ENCODE assay signal across 21 cellular contexts in the genomic region with DNA sequence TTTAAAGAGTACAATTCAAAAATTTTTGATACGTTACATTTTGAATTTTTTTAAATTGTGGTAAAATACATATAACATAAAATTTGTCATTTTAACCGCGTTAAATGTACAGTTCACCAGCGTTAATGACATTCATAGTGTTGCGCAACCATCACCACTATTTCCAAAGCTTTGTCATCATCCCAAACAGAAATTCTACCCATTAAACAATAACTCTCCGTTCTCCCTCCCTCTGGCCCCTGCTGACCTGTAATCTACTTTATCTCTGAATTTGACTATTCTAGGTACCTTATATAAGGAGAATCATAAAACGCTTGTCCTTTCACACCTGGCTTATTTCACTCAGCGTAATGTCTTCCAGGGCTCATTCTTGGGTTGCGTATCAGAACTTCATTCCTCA.
A peak's percentile ranks its signal among the peaks of the same experiment; 100 is the strongest.
DNase-seq lines count a peak whose midpoint lies in the region; ATAC-seq, FAIRE-seq and TF ChIP-seq lines count a peak whose summit lies in the region.
"Had no signal": no experiment of that assay in that cellular context is flagged by ENCODE, and none has a peak within 500 bp of the region (broad histone marks: within the 10 kb centered on the region; RNA-seq: fewer than 3 reads in every experiment).

No MANE protein-coding gene starts in this region.

- H2AFZ ChIP-seq in K562 (ENCODE audit: low read depth, low read length) = no peak overlapping the region

- no peak overlapping the region for H3K4me3 Mint-ChIP-seq in activated naive CD8-positive, alpha-beta T cell
- no peak overlapping the region for H3K4me3 Mint-ChIP-seq in activated naive CD8-positive, alpha-beta T cell treated with anti-CD3 and anti-CD28 coated beads, Interleukin-2, amount 50 U/mL, for 24 hours
- no peak overlapping the region for H3K4me3 Mint-ChIP-seq in CD8-positive, alpha-beta T cell
- H3K4me3 Mint-ChIP-seq: B cell; CD4-positive, alpha-beta memory T cell; HFFc6 had no signal

- no peaks in the 10 kb centered on the region for H3K9me1 ChIP-seq in K562 (ENCODE audit: control insufficient read depth, insufficient read depth, low read length)

- no peaks in the 10 kb centered on the region for H3K27me3 Mint-ChIP-seq in activated naive CD8-positive, alpha-beta T cell
- no peaks in the 10 kb centered on the region for H3K27me3 Mint-ChIP-seq in activated naive CD8-positive, alpha-beta T cell treated with anti-CD3 and anti-CD28 coated beads, Interleukin-2, amount 50 U/mL, for 24 hours
- H3K27me3 Mint-ChIP-seq in CD8-positive, alpha-beta T cell (ENCODE audit: low read depth) = no peaks in the 10 kb centered on the region
- H3K27me3 Mint-ChIP-seq: B cell; CD4-positive, alpha-beta memory T cell had no signal

- TF ChIP-seq EP300 in K562 (IDR thresholded peaks at IDR 0.05; ENCODE audit: low read length) (no peak), tibial nerve (IDR thresholded peaks at IDR 0.05) (no peak)

- TF ChIP-seq RAD21 in K562 (CRISPR knock-in tag; conservative IDR thresholded peaks at IDR 0.05 in 1 of 2, IDR thresholded peaks at IDR 0.05 in 1 of 2) = no peak

- no peaks in the 10 kb centered on the region for H3K9me3 Mint-ChIP-seq in activated naive CD8-positive, alpha-beta T cell (ENCODE audit: low read depth)
- H3K9me3 Mint-ChIP-seq in activated naive CD8-positive, alpha-beta T cell treated with anti-CD3 and anti-CD28 coated beads, Interleukin-2, amount 50 U/mL, for 24 hours = no peaks in the 10 kb centered on the region
- H3K9me3 Mint-ChIP-seq in CD8-positive, alpha-beta T cell = no peaks in the 10 kb centered on the region
- H3K9me3 Mint-ChIP-seq: CD4-positive, alpha-beta memory T cell; HFFc6 had no signal

- H3K4me1 ChIP-seq in CD8-positive, alpha-beta T cell (ENCODE audit: insufficient read depth, low read length) = no peaks in the 10 kb centered on the region
- H3K4me1 ChIP-seq in K562 (replicated peaks in 1 of 2; ENCODE audit: control insufficient read depth in 2 of 2, insufficient read depth in 2 of 2, low read length in 2 of 2) = peaks cover 3 to 14% of the 10 kb centered on the region in 2 experiments; a peak in 3 of 5 replicates
- H3K4me1 ChIP-seq in small intestine (ENCODE audit: control insufficient read depth in 2 of 2, insufficient read depth in 1 of 2, low read depth in 1 of 2, low read length in 1 of 2) = no peaks in the 10 kb centered on the region
- H3K4me1 ChIP-seq in thyroid gland = no peaks in the 10 kb centered on the region
- no peaks in the 10 kb centered on the region for H3K4me1 ChIP-seq in tibial nerve

- in situ Hi-C loops in K562 (cut with MboI) = no loop called here

- POLR2A ChIA-PET in CD8-positive, alpha-beta T cell (lab: Charles Lee) = no interaction called here
- POLR2A ChIA-PET in K562 (lab: Yijun Ruan, JAX) = no interaction called here

- CTCF ChIA-PET in CD8-positive, alpha-beta T cell (lab: Charles Lee) = no interaction called here
- CTCF ChIA-PET in K562 (lab: Yijun Ruan, JAX; ENCODE audit: low intra/inter-chr PET ratio) = no interaction called here

- H3K27ac Mint-ChIP-seq in activated naive CD8-positive, alpha-beta T cell = peak overlapping the region; percentile 46
- H3K27ac Mint-ChIP-seq in activated naive CD8-positive, alpha-beta T cell treated with anti-CD3 and anti-CD28 coated beads, Interleukin-2, amount 50 U/mL, for 24 hours = no peak overlapping the region
- peak overlapping the region; percentile 3 for H3K27ac Mint-ChIP-seq in CD8-positive, alpha-beta T cell
- H3K27ac Mint-ChIP-seq: B cell, HFFc6 had no signal

- BruUV-seq in K562 (replicated peaks; lab: Mats Ljungman, UMichigan) = no TSS peak

- no peaks in the 10 kb centered on the region; the same call in 2 of the 3 replicates for H3K79me2 ChIP-seq in K562 (ENCODE audit: control insufficient read depth, insufficient read depth, low read length)

- no peak overlapping the region for H3K4me2 ChIP-seq in K562 (ENCODE audit: insufficient read depth, low read length)

- no peaks in the 10 kb centered on the region for H4K20me1 ChIP-seq in K562 (replicated peaks; ENCODE audit: control insufficient read depth, insufficient read depth, low read length)

- no peak for ATAC-seq in activated naive CD8-positive, alpha-beta T cell treated with anti-CD3 and anti-CD28 coated beads, Interleukin-2, amount 50 U/mL, for 24 hours
- ATAC-seq in CD8-positive, alpha-beta T cell = no peak
- ATAC-seq in K562 = no peak
- no peak for ATAC-seq in GM21529 (IDR thresholded peaks at IDR 0.05; ENCODE audit: unreplicated experiment)

- H3K4me3 ChIP-seq in CD8-positive, alpha-beta T cell (ENCODE audit: low read depth, low read length) = no peak overlapping the region
- no peak overlapping the region for H3K4me3 ChIP-seq in K562
- H3K4me3 ChIP-seq in small intestine (ENCODE audit: low read depth in 1 of 2, low read length in 2 of 2) = no peak overlapping the region
- H3K4me3 ChIP-seq in thyroid gland (replicated peaks in 1 of 3) = no peak overlapping the region
- H3K4me3 ChIP-seq in tibial nerve = no peak overlapping the region

- peaks cover 70% of the 10 kb centered on the region for H3K36me3 ChIP-seq in CD8-positive, alpha-beta T cell (ENCODE audit: insufficient read depth, low read length)
- H3K36me3 ChIP-seq in K562 (ENCODE audit: control insufficient read depth, insufficient read depth, low read length) (peaks cover 89% of the 10 kb centered on the region), small intestine (ENCODE audit: control insufficient read depth in 2 of 2, insufficient read depth in 2 of 2, low read length in 2 of 2) (peaks cover 12 to 14% of the 10 kb centered on the region in 2 donors), thyroid gland (peaks cover 14 to 48% of the 10 kb centered on the region in 2 donors), tibial nerve (peaks cover 0 to 96% (median 16%) of the 10 kb centered on the region in 3 donors)

- H3K27me3 ChIP-seq in CD8-positive, alpha-beta T cell (ENCODE audit: insufficient read depth, low read length) = no peaks in the 10 kb centered on the region
- H3K27me3 ChIP-seq in K562 (ENCODE audit: control insufficient read depth in 2 of 2, insufficient read depth in 2 of 2, low read length in 2 of 2) (no peaks in the 10 kb centered on the region), small intestine (ENCODE audit: control insufficient read depth in 2 of 2, insufficient read depth in 2 of 2, low read length in 2 of 2) (no peaks in the 10 kb centered on the region), thyroid gland (no peaks in the 10 kb centered on the region), tibial nerve (no peaks in the 10 kb centered on the region)

- WGBS in K562 (ENCODE audit: insufficient coverage, low coverage, missing lambda C conversion rate) = 96% methylated on average over 8 of the region's 9 CpGs
- WGBS in small intestine, 3 donors = 39 to 67% (median 61%) methylated on average over 9 of the region's 9 CpGs
- WGBS in thyroid gland, 2 donors = 90 to 96% methylated on average over 9 of the region's 9 CpGs
- WGBS in tibial nerve, 2 donors = 83 to 90% methylated on average over 9 of the region's 9 CpGs

- TF ChIP-seq POLR2A in K562 (conservative IDR thresholded peaks at IDR 0.05) = no peak
- no peak for TF ChIP-seq POLR2A in thyroid gland (IDR thresholded peaks at IDR 0.05)
- TF ChIP-seq POLR2A in tibial nerve (IDR thresholded peaks at IDR 0.05) = no peak

- H3K36me3 Mint-ChIP-seq in activated naive CD8-positive, alpha-beta T cell = no peaks in the 10 kb centered on the region
- H3K36me3 Mint-ChIP-seq in activated naive CD8-positive, alpha-beta T cell treated with anti-CD3 and anti-CD28 coated beads, Interleukin-2, amount 50 U/mL, for 24 hours (ENCODE audit: low read depth) = peaks cover 37% of the 10 kb centered on the region
- peaks cover 84% of the 10 kb centered on the region for H3K36me3 Mint-ChIP-seq in CD8-positive, alpha-beta T cell

- FAIRE-seq in K562 (lab: Jason Lieb, UNC) (no peak), small intestine (lab: Jason Lieb, UNC) (no peak)
- FAIRE-seq: D721Med, G401.6, GM12891, HTR-8/SVneo had no signal

- H3K4me1 Mint-ChIP-seq in activated naive CD8-positive, alpha-beta T cell (ENCODE audit: low read depth) = no peaks in the 10 kb centered on the region
- H3K4me1 Mint-ChIP-seq in activated naive CD8-positive, alpha-beta T cell treated with anti-CD3 and anti-CD28 coated beads, Interleukin-2, amount 50 U/mL, for 24 hours = no peaks in the 10 kb centered on the region
- H3K4me1 Mint-ChIP-seq in CD8-positive, alpha-beta T cell (ENCODE audit: low read depth) = no peaks in the 10 kb centered on the region
- H3K4me1 Mint-ChIP-seq: B cell had no signal

- no peak for DNase-seq in activated naive CD8-positive, alpha-beta T cell treated with anti-CD3 and anti-CD28 coated beads, Interleukin-2, amount 50 U/mL, for 24 hours
- no peak for DNase-seq in CD8-positive, alpha-beta T cell
- DNase-seq in K562 (ENCODE audit: extremely low read depth in 1 of 4, low spot score in 3 of 4) = no peak
- peak; percentile 26 for DNase-seq in small intestine
- no peak for DNase-seq in thyroid gland
- no peak for DNase-seq in tibial nerve (ENCODE audit: low spot score in 2 of 2)
- DNase-seq: C1 segment of cervical spinal cord; CD4-positive, alpha-beta memory T cell; COR-L47; DMS153; DMS79 treated with DMSO at 0.1 percent for 48 hours; EL; HCEC 1CT; HFFc6 had no signal

- no peak overlapping the region for H3K27ac ChIP-seq in CD8-positive, alpha-beta T cell (ENCODE audit: low read depth, low read length)
- H3K27ac ChIP-seq in K562 (ENCODE audit: extremely low read depth, low read depth, low read length) (no peak overlapping the region), small intestine (ENCODE audit: low read depth in 1 of 2, low read length in 1 of 2) (no peak overlapping the region), thyroid gland (no peak overlapping the region), tibial nerve (no peak overlapping the region)

- no peak overlapping the region for H3K9ac ChIP-seq in K562 (ENCODE audit: insufficient read depth in 1 of 2, low read depth in 2 of 2, low read length in 2 of 2)

- intact Hi-C loops in CD8-positive, alpha-beta T cell (cut with DNase I, micrococcal nuclease) = loop anchor here in 1 of 2 experiments (5.0 kb wide), 1 partner anchor 188 kb away; no protein-coding TSS in a partner anchor
- intact Hi-C loops in K562 (cut with micrococcal nuclease) (no loop called here), thyroid gland (cut with DNase I) (no loop called here)

- H3K9me3 ChIP-seq in CD8-positive, alpha-beta T cell (ENCODE audit: low read length) = no peaks in the 10 kb centered on the region
- no peaks in the 10 kb centered on the region for H3K9me3 ChIP-seq in K562 (replicated peaks; ENCODE audit: control insufficient read depth, insufficient read depth, low read depth, low read length)
- no peaks in the 10 kb centered on the region for H3K9me3 ChIP-seq in small intestine (ENCODE audit: control insufficient read depth, low read depth)
- H3K9me3 ChIP-seq in thyroid gland = no peaks in the 10 kb centered on the region
- H3K9me3 ChIP-seq in tibial nerve = no peaks in the 10 kb centered on the region

- TF ChIP-seq CTCF in CD8-positive, alpha-beta T cell (IDR thresholded peaks at IDR 0.05) = no peak
- no peak for TF ChIP-seq CTCF in K562 (IDR thresholded peaks at IDR 0.05 in 2 of 3, conservative IDR thresholded peaks at IDR 0.05 in 1 of 3; ENCODE audit: insufficient read depth in 2 of 3, low read depth in 1 of 3, low read length in 3 of 3)
- TF ChIP-seq CTCF in thyroid gland (IDR thresholded peaks at IDR 0.05) = no peak
- TF ChIP-seq CTCF in tibial nerve (IDR thresholded peaks at IDR 0.05) = no peak

TF ChIP-seq in K562, 482 proteins besides CTCF, POLR2A, EP300 and RAD21 (continues in another document):
- no peak for TF ChIP-seq ZNF12 (CRISPR knock-in tag; IDR thresholded peaks at IDR 0.05)
